In genomic region chr9:14341437-14342133, GRCh38 we compare ENCODE assay signal across 16 cellular contexts. TPM values are rescaled to one million over a fixed set of nuclear protein-coding genes. Genes with fewer than 3 reads are reported as not detected.
"Had no signal": no experiment of that assay in that cellular context is flagged by ENCODE, and none has a peak within 500 bp of the region (broad histone marks: within the 10 kb centered on the region; RNA-seq: fewer than 3 reads in every experiment).

No MANE protein-coding gene starts in this region.

- H3K4me3 ChIP-seq: dorsolateral prefrontal cortex, mucosa of descending colon, ovary had no signal

- H3K27me3 ChIP-seq: ovary had no signal

- DNase-seq: activated CD4-positive, alpha-beta T cell treated with anti-CD3 and anti-CD28 coated beads, Interleukin-2, amount 50 U/mL, for 4 hours; activated CD4-positive, CD25-positive, alpha-beta regulatory T cell treated with anti-CD3 and anti-CD28 coated beads, Interleukin-2, amount 50 U/mL, for 72 hours; activated naive CD4-positive, alpha-beta T cell treated with Interleukin-2 at 50 U/mL for 16 hours; activated T-cell treated with anti-CD3 and anti-CD28 coated beads for 4 hours; aorta; dorsolateral prefrontal cortex; endodermal cell; hypothalamus; mucosa of descending colon; naive thymus-derived CD4-positive, alpha-beta T cell; ovary; T-helper 1 cell; T1000; trophoblast cell had no signal

- H3K36me3 ChIP-seq: ovary had no signal

- H3K27ac ChIP-seq: ovary had no signal

- H3K9me3 ChIP-seq: mucosa of descending colon, ovary had no signal

- ATAC-seq: activated T-helper 17 cell treated with anti-CD3 and anti-CD28 coated beads, Interleukin-2, amount 50 U/mL, for 72 hours; mucosa of descending colon; naive thymus-derived CD4-positive, alpha-beta T cell; stimulated activated memory B cell treated with anti-CD40 and anti-IgM and Interleukin-4, amounts not matched to agents 10 μg/mL and 1 μg/mL and 100 μg/mL, for 72 hours had no signal

RNA-seq across cellular contexts. Expression of gene NFIB, which starts 27.6 kb away (rescaled TPM):
- polyA plus RNA-seq: naive thymus-derived CD4-positive, alpha-beta T cell had no signal
